In genomic region chr5:140114341-140115185, GRCh38 we compare ENCODE assay signal across 8 cellular contexts. TPM values are rescaled to one million over a fixed set of nuclear protein-coding genes. Genes with fewer than 3 reads are reported as not detected.
DNase-seq lines count a peak whose midpoint lies in the region; ATAC-seq and TF ChIP-seq lines count a peak whose summit lies in the region.

No MANE protein-coding gene starts in this region.

- H3K4me3 ChIP-seq in muscle layer of colon (ENCODE audit: low read depth in 1 of 2, low read length in 2 of 2) (peak overlapping the region; percentile 80 to 88), thyroid gland (replicated peaks in 1 of 3) (peak overlapping the region; percentile 60 to 79 (median 60))

- peak overlapping the region; percentile 74 for H3K9ac ChIP-seq in muscle layer of colon (ENCODE audit: low read length)

- no peak for TF ChIP-seq CTCF in thyroid gland (IDR thresholded peaks at IDR 0.05)

- ATAC-seq in GM18499 (IDR thresholded peaks at IDR 0.05; ENCODE audit: insufficient read depth, unreplicated experiment), result peak; percentile 16
- ATAC-seq in HG02943 (IDR thresholded peaks at IDR 0.05; ENCODE audit: low read depth, unreplicated experiment), result peak; percentile 31
- peak; percentile 68 for ATAC-seq in esophagus mucosa

- H3K36me3 ChIP-seq in muscle layer of colon (ENCODE audit: insufficient read depth, low read length) (no peaks in the 10 kb centered on the region), thyroid gland (no peaks in the 10 kb centered on the region)

- intact Hi-C loops in thyroid gland (cut with DNase I), result loop anchor here (5.0 kb wide), 1 partner anchor 33 kb away; no protein-coding TSS in a partner anchor

- H3K9me3 ChIP-seq in muscle layer of colon (ENCODE audit: low read length), result no peaks in the 10 kb centered on the region
- H3K9me3 ChIP-seq in thyroid gland, result no peaks in the 10 kb centered on the region

- DNase-seq in A172 (ENCODE audit: low spot score), result peak; percentile 34
- DNase-seq in NCI-H69 (lab: John Stamatoyannopoulos, UW), result peak; percentile 78
- peak; percentile 58 for DNase-seq in activated T-cell treated with anti-CD3 and anti-CD28 coated beads, Interleukin-2, amount 50 U/mL, for 1 hour
- DNase-seq in thyroid gland, result peak; percentile 74 to 76

- H3K27ac ChIP-seq in muscle layer of colon (ENCODE audit: low read depth, low read length), result peak overlapping the region; percentile 96
- peak overlapping the region; percentile 91 to 94 (median 92) for H3K27ac ChIP-seq in thyroid gland

- H3K27me3 ChIP-seq in muscle layer of colon (ENCODE audit: control insufficient read depth in 1 of 2, insufficient read depth in 2 of 2, low read length in 2 of 2) (no peaks in the 10 kb centered on the region), thyroid gland (no peaks in the 10 kb centered on the region)

- TF ChIP-seq POLR2A in thyroid gland (IDR thresholded peaks at IDR 0.05), result peak in 1 of 2 donors; percentile 56

- WGBS in thyroid gland, 2 donors, result 7 to 13% methylated on average over 14 to 24 of the region's 65 CpGs

- H3K4me1 ChIP-seq in muscle layer of colon (ENCODE audit: insufficient read depth, low read length) (peaks cover 43% of the 10 kb centered on the region), thyroid gland (peaks cover 35 to 43% of the 10 kb centered on the region in 2 donors)

RNA-seq across cellular contexts. Expression of gene PURA, which starts 0.7 kb away (rescaled TPM):
- 10.6 and 11.5 TPM in 2 replicates for total RNA-seq in A172 (2014; rRNA removed; shearing (Covaris generic))
- 7.3 TPM for total RNA-seq in esophagus mucosa
- total RNA-seq in thyroid gland, result 10 to 100 TPM; 37.4 to 60.5 (median 44.7) TPM

RNA-seq across cellular contexts. Expression of gene IGIP, which starts 11.2 kb away (rescaled TPM):
- 2.5 and 3.2 TPM in 2 replicates for total RNA-seq in A172 (2014; rRNA removed; shearing (Covaris generic))
- total RNA-seq in esophagus mucosa, result 2.6 TPM
- total RNA-seq in thyroid gland, result 10 to 100 TPM; 25.1 to 41.3 (median 28.6) TPM

Comparison
In these comparisons a context has a peak if more than half of its experiments do, and no peak if none do; other contexts are left out.
1. Peak in every context shown above with its lines: DNase-seq, ATAC-seq, H3K4me3 ChIP-seq and H3K27ac ChIP-seq.
2. ATAC-seq: peak in every context shown above with its lines; median percentile 68 in esophagus mucosa; 31 in HG02943; 16 in GM18499.